ENCODE assay signal across 18 cellular contexts in genomic region chr13:110902370-110902769, GRCh38. TPM values are rescaled to one million over a fixed set of nuclear protein-coding genes. Genes with fewer than 3 reads are reported as not detected.
DNase-seq lines count a peak whose midpoint lies in the region; ATAC-seq, FAIRE-seq and TF ChIP-seq lines count a peak whose summit lies in the region.
"Had no signal": no experiment of that assay in that cellular context is flagged by ENCODE, and none has a peak within 500 bp of the region (broad histone marks: within the 10 kb centered on the region; RNA-seq: fewer than 3 reads in every experiment).

No MANE protein-coding gene starts in this region.

- no peak overlapping the region for H3K23ac ChIP-seq in IMR-90 (ENCODE audit: low read depth, low read length)

- H2BK20ac ChIP-seq in IMR-90 (ENCODE audit: low read depth, low read length), result no peak overlapping the region

- ATAC-seq in IMR-90 (ENCODE audit: low read depth) (peak; percentile 91), HG02970 (IDR thresholded peaks at IDR 0.05; ENCODE audit: low FRiP score, unreplicated experiment) (no peak)
- ATAC-seq: GM23338, HepG2 had no signal

- WGBS in IMR-90 (ENCODE audit: extremely low coverage in 2 of 2, insufficient read length in 1 of 2), 2 experiments, result no CpG with 5 or more reads among the region's 2 CpGs

- H4K5ac ChIP-seq in IMR-90 (ENCODE audit: low read depth, low read length), result no peak overlapping the region

- no peak overlapping the region for H2BK5ac ChIP-seq in IMR-90 (ENCODE audit: low read depth, low read length, poor library complexity, severe bottlenecking)

- CTCF ChIA-PET in IMR-90 (lab: Yijun Ruan, JAX), result interaction anchor here (0.5 to 0.6 kb wide), 2 partner anchors 8 to 376 kb away, joined by 4 to 9 read pairs; no protein-coding TSS in a partner anchor

- no peak overlapping the region for H3K56ac ChIP-seq in IMR-90 (ENCODE audit: extremely low read depth, insufficient read depth, low read length)

- no peak overlapping the region for H2AK9ac ChIP-seq in IMR-90 (replicated peaks; ENCODE audit: low read depth, low read length, poor library complexity)

- H3K27ac ChIP-seq in IMR-90 (ENCODE audit: insufficient read depth, low read length), result no peak overlapping the region
- no peak overlapping the region for H3K27ac ChIP-seq in astrocyte (ENCODE audit: low read depth, low read length)
- H3K27ac ChIP-seq: C4-2B had no signal

- H3K36me3 Mint-ChIP-seq in astrocyte (ENCODE audit: low read depth, unreplicated experiment), result peaks cover 10% of the 10 kb centered on the region

- TF ChIP-seq RAD21 in IMR-90 (IDR thresholded peaks at IDR 0.05; ENCODE audit: low read length), result no peak

- peaks cover 20% of the 10 kb centered on the region for H3K4me1 Mint-ChIP-seq in astrocyte (ENCODE audit: low read depth, unreplicated experiment)

- H2AK5ac ChIP-seq in IMR-90 (ENCODE audit: low read depth, low read length), result no peak overlapping the region

- no peak overlapping the region for H4K91ac ChIP-seq in IMR-90 (ENCODE audit: insufficient read depth, low read depth, low read length)

- H3K79me2 ChIP-seq in astrocyte (ENCODE audit: insufficient read depth, low read length), result peaks cover 77% of the 10 kb centered on the region

- no peak overlapping the region for H3K14ac ChIP-seq in IMR-90 (replicated peaks; ENCODE audit: low read depth, low read length)

- in situ Hi-C loops in IMR-90 (cut with MboI; ENCODE audit: low sequenced_read_pairs), result no loop called here
- in situ Hi-C loops in HAP-1 (cut with MboI; ENCODE audit: low sequenced_read_pairs), result no loop called here

- H3K4me1 ChIP-seq in IMR-90 (ENCODE audit: control insufficient read depth, insufficient read depth, low read length), result peaks cover 6% of the 10 kb centered on the region
- peaks cover 4% of the 10 kb centered on the region for H3K4me1 ChIP-seq in astrocyte (ENCODE audit: insufficient read depth, low read length)
- no peaks in the 10 kb centered on the region for H3K4me1 ChIP-seq in HAP-1
- H3K4me1 ChIP-seq: BE2C had no signal

- H3K4ac ChIP-seq in IMR-90 (ENCODE audit: low read depth, low read length), result no peak overlapping the region

- H3K18ac ChIP-seq in IMR-90 (ENCODE audit: low read depth, low read length), result no peak overlapping the region

- H3K9ac ChIP-seq in IMR-90 (ENCODE audit: low read depth, low read length), result no peak overlapping the region
- H3K9ac ChIP-seq in astrocyte (ENCODE audit: low read length), result no peak overlapping the region

- H3K27me3 ChIP-seq in IMR-90 (ENCODE audit: control insufficient read depth, insufficient read depth, low read length), result no peaks in the 10 kb centered on the region
- no peaks in the 10 kb centered on the region for H3K27me3 ChIP-seq in astrocyte (ENCODE audit: insufficient read depth, low read length)
- H3K27me3 ChIP-seq in HAP-1 (ENCODE audit: low read depth), result no peaks in the 10 kb centered on the region
- H3K27me3 ChIP-seq: BE2C had no signal

- H3K36me3 ChIP-seq in IMR-90 (ENCODE audit: control insufficient read depth, insufficient read depth, low read length) (peaks cover 29% of the 10 kb centered on the region), astrocyte (ENCODE audit: insufficient read depth, low read length) (peaks cover 26% of the 10 kb centered on the region), HAP-1 (replicated peaks) (peaks cover 48% of the 10 kb centered on the region)

- H3K9me3 Mint-ChIP-seq in astrocyte (ENCODE audit: unreplicated experiment), result no peaks in the 10 kb centered on the region
- H3K9me3 Mint-ChIP-seq: CD4-positive, alpha-beta memory T cell; GM23338 had no signal

- BruUV-seq in IMR-90 (replicated peaks; lab: Mats Ljungman, UMichigan), result no TSS peak

- H3K4me3 ChIP-seq in IMR-90 (ENCODE audit: insufficient read depth, low read depth, low read length) (no peak overlapping the region), astrocyte (ENCODE audit: insufficient read depth, low read depth, low read length) (no peak overlapping the region), fibroblast of the aortic adventitia (ENCODE audit: low read depth, low read length) (no peak overlapping the region), HAP-1 (no peak overlapping the region)
- H3K4me3 ChIP-seq: GM23338 had no signal

- H3K9me3 ChIP-seq in IMR-90 (ENCODE audit: control insufficient read depth, insufficient read depth, low read length) (no peaks in the 10 kb centered on the region), astrocyte (ENCODE audit: insufficient read depth, low read depth, low read length) (no peaks in the 10 kb centered on the region), HAP-1 (no peaks in the 10 kb centered on the region)
- H3K9me3 ChIP-seq: BE2C had no signal

- no peak overlapping the region for H2AFZ ChIP-seq in IMR-90 (replicated peaks; ENCODE audit: low read length, poor library complexity)
- no peak overlapping the region for H2AFZ ChIP-seq in astrocyte (ENCODE audit: low read depth, low read length)
- H2AFZ ChIP-seq: GM23338 had no signal

- no peak overlapping the region for H3K4me2 ChIP-seq in IMR-90 (ENCODE audit: low read depth, low read length)
- no peak overlapping the region for H3K4me2 ChIP-seq in astrocyte (ENCODE audit: low read length)
- H3K4me2 ChIP-seq: GM23338 had no signal

- H3K27ac Mint-ChIP-seq in astrocyte (ENCODE audit: unreplicated experiment), result no peak overlapping the region
- H3K27ac Mint-ChIP-seq: CD4-positive, alpha-beta memory T cell had no signal

- H4K8ac ChIP-seq in IMR-90 (ENCODE audit: low read depth in 2 of 2, low read length in 2 of 2), result no peak overlapping the region

- H3K9me1 ChIP-seq in IMR-90 (ENCODE audit: insufficient read depth, low read length), result peaks cover 11% of the 10 kb centered on the region

- TF ChIP-seq POLR2A in IMR-90 (IDR thresholded peaks at IDR 0.05; ENCODE audit: low read depth, low read length), result no peak

- intact Hi-C loops in IMR-90 (cut with micrococcal nuclease), result no loop called here

- no peak overlapping the region for H2BK15ac ChIP-seq in IMR-90 (ENCODE audit: low read depth, low read length)

- H2BK120ac ChIP-seq in IMR-90 (ENCODE audit: low read depth, low read length), result no peak overlapping the region

- peaks cover 32% of the 10 kb centered on the region for H4K20me1 ChIP-seq in IMR-90 (ENCODE audit: insufficient read depth, low read length)
- peaks cover 37% of the 10 kb centered on the region for H4K20me1 ChIP-seq in astrocyte (ENCODE audit: insufficient read depth, low read length)

- no peak for TF ChIP-seq CTCF in IMR-90 (conservative IDR thresholded peaks at IDR 0.05; ENCODE audit: low read depth, low read length)
- TF ChIP-seq CTCF in astrocyte (IDR thresholded peaks at IDR 0.05; ENCODE audit: insufficient read depth, low read depth, low read length), result no peak
- no peak for TF ChIP-seq CTCF in fibroblast of the aortic adventitia (IDR thresholded peaks at IDR 0.05; ENCODE audit: insufficient read depth, low read length)

- FAIRE-seq in astrocyte (lab: Jason Lieb, UNC), result no peak
- FAIRE-seq: A204.1, HepG2, HTR-8/SVneo had no signal

- peak; percentile 61 for DNase-seq in IMR-90
- DNase-seq in astrocyte (ENCODE audit: low read depth), result peak; percentile 29
- peak; percentile 28 for DNase-seq in fibroblast of the aortic adventitia (ENCODE audit: low read depth)
- DNase-seq in superior temporal gyrus (ENCODE audit: extremely low spot score), result peak; percentile 39
- no peak for DNase-seq in HAP-1 (ENCODE audit: low spot score in 2 of 2)
- no peak for DNase-seq in NCI-H510A (lab: John Stamatoyannopoulos, UW)
- DNase-seq: BE2C; CD4-positive, alpha-beta memory T cell; DMS79; EL; GDM1; H7 had no signal

- POLR2A ChIA-PET in IMR-90 (lab: Charles Lee; ENCODE audit: unreplicated experiment), result no interaction called here

- H3K79me1 ChIP-seq in IMR-90 (ENCODE audit: low read depth in 1 of 2, low read length in 2 of 2), result peaks cover 18 to 50% of the 10 kb centered on the region in 2 experiments

- no peaks in the 10 kb centered on the region for H3K27me3 Mint-ChIP-seq in astrocyte (ENCODE audit: low read depth, unreplicated experiment)
- H3K27me3 Mint-ChIP-seq: CD4-positive, alpha-beta memory T cell had no signal

- no peak overlapping the region for H3K4me3 Mint-ChIP-seq in astrocyte (ENCODE audit: unreplicated experiment)
- H3K4me3 Mint-ChIP-seq: CD4-positive, alpha-beta memory T cell; GM23338 had no signal

- dilution Hi-C loops in IMR-90 (cut with HindIII; ENCODE audit: low sequenced_read_pairs, unreplicated experiment), result no loop called here

TF ChIP-seq in IMR-90, 13 proteins besides CTCF, POLR2A, EP300 and RAD21:
- TF ChIP-seq CHD1 (IDR thresholded peaks at IDR 0.05; ENCODE audit: low read depth, low read length) (no peak), USF2 (IDR thresholded peaks at IDR 0.05; ENCODE audit: low read depth, low read length) (no peak), RFX5 (IDR thresholded peaks at IDR 0.05; ENCODE audit: low read depth, low read length) (no peak), MAZ (IDR thresholded peaks at IDR 0.05; ENCODE audit: borderline replicate concordance, low read depth, low read length) (no peak), FOS (IDR thresholded peaks at IDR 0.05; ENCODE audit: low read depth, low read length) (no peak), CEBPB (IDR thresholded peaks at IDR 0.05; ENCODE audit: low read depth, low read length) (no peak), SMC3 (IDR thresholded peaks at IDR 0.05; ENCODE audit: low read depth, low read length) (no peak), RCOR1 (IDR thresholded peaks at IDR 0.05; ENCODE audit: insufficient replicate concordance, low read length) (no peak), NFE2L2 (IDR thresholded peaks at IDR 0.05; ENCODE audit: low read depth, low read length) (no peak), MXI1 (IDR thresholded peaks at IDR 0.05; ENCODE audit: borderline replicate concordance, low read depth, low read length) (no peak)

RNA-seq across cellular contexts. Expression of gene ANKRD10, which starts 12.5 kb away (rescaled TPM):
- total RNA-seq in IMR-90 (2012; rRNA removed) (18.3 and 24.2 TPM in 2 replicates), astrocyte (118 and 157 TPM in 2 replicates), fibroblast of the aortic adventitia (ENCODE audit: low replicate concordance) (76.5 and 84.2 TPM in 2 replicates)
- 24.2 and 31.1 TPM in 2 replicates for polyA plus RNA-seq in IMR-90 (2012; rRNA removed)
- 7.4 and 11.9 TPM in 2 replicates for polyA plus RNA-seq in IMR-90 (2012; cell fraction: cytosol; rRNA removed)
- polyA plus RNA-seq in IMR-90 (2012; cell fraction: nucleus; rRNA removed; ENCODE audit: low replicate concordance), result 105 and 271 TPM in 2 replicates

Comparison
In these comparisons a context has a peak if more than half of its experiments do, and no peak if none do; other contexts are left out.
1. DNase-seq: peak in IMR-90 (single experiment), astrocyte (single experiment), fibroblast of the aortic adventitia (single experiment) and superior temporal gyrus (single experiment); none in HAP-1 (0 of 2) and NCI-H510A (single experiment).